ENCODE assay signal across 8 cellular contexts in the genomic region with DNA sequence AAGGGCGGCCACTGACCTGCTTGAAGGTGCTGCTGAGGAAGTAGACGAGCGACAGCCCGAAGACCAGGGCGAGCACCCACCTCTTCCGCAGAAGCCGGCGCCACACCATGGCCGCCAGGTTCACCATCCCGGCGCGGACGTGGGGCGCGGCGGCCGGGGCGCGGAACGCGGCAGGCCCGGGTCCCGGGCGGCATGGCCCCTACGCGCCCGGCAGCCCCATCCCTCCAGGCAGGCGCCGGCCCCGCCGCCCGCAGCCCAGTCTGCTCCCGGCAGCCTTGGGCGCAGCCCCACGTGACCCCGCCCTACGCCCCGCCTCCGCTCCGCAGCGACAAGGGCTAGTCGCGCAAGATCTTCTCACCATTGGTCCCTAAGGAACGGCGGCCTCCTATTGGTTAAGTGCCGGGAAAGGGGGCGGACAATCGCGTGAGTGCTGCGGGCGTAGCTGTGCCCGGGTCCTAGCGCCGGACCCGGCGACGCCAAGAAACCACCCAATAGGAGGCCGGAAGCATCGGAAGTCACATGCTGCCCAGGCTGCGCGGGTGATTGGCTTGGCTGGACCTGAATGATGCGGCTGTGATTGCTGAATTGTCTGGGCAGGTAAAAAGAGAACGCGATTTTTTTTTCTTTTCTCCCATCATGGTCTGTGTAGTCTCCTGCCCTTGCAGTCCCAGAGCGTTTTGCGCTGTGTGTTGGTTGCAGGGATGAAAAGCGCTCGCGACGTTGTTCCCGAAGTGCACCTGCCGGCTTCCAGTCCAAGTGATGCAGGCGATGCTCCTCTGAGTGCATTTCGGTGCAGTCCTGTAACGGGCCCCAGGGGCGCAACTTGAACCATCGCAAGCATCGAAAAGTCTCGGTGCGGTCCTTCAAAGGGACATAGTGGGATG. TPM values are rescaled to one million over a fixed set of nuclear protein-coding genes. Genes with fewer than 3 reads are reported as not detected.
DNase-seq lines count a peak whose midpoint lies in the region; ATAC-seq and TF ChIP-seq lines count a peak whose summit lies in the region.

A gene with protein sequence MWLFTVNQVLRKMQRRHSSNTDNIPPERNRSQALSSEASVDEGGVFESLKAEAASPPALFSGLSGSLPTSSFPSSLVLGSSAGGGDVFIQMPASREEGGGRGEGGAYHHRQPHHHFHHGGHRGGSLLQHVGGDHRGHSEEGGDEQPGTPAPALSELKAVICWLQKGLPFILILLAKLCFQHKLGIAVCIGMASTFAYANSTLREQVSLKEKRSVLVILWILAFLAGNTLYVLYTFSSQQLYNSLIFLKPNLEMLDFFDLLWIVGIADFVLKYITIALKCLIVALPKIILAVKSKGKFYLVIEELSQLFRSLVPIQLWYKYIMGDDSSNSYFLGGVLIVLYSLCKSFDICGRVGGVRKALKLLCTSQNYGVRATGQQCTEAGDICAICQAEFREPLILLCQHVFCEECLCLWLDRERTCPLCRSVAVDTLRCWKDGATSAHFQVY (plus strand): TSS at position 542 of the 884 bp plus-strand sequence. CDS start 2,183 bp downstream, outside the sequence.
A gene with protein sequence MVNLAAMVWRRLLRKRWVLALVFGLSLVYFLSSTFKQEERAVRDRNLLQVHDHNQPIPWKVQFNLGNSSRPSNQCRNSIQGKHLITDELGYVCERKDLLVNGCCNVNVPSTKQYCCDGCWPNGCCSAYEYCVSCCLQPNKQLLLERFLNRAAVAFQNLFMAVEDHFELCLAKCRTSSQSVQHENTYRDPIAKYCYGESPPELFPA (minus strand): TSS at position 296 of the 884 bp plus-strand sequence. CDS start 169 bp downstream, at position 127.

- H3K4me3 ChIP-seq in esophagus squamous epithelium = peak within 1 kb of the TSS; percentile 85 to 97 (median 88)

- peak; percentile 98 for DNase-seq in DMS79 (lab: John Stamatoyannopoulos, UW)
- peak; percentile 99 for DNase-seq in KBM-7
- DNase-seq in activated T-cell treated with anti-CD3 and anti-CD28 coated beads, Interleukin-2, amount 50 U/mL, for 48 hours = peak; percentile 98 to 99
- peak; percentile 96 for DNase-seq in esophagus squamous epithelium (lab: John Stamatoyannopoulos, UW)
- DNase-seq in myocyte (ENCODE audit: low read depth) = peak; percentile 100
- DNase-seq in stimulated activated CD8-positive, alpha-beta memory T cell treated with anti-CD3 and anti-CD28 coated beads, Interleukin-7, amount 100 ng/mL, for 48 hours (ENCODE audit: extremely low read depth in 1 of 2, low read depth in 1 of 2) = peak; percentile 98 to 99

- WGBS in esophagus squamous epithelium, 2 donors = 0 to 1% methylated on average over 33 to 39 of the region's 80 CpGs

- in situ Hi-C loops in KBM-7 (cut with MboI; ENCODE audit: low pct_unique_long_range_greater_than_20kb, low sequenced_read_pairs) = no loop called here

- peak in 3 of 4 donors; percentile 67 to 90 (median 79) for TF ChIP-seq POLR2A in esophagus squamous epithelium (IDR thresholded peaks at IDR 0.05)

- no peaks in the 10 kb centered on the region for H3K9me3 ChIP-seq in esophagus squamous epithelium

- peaks cover 4 to 21% (median 12%) of the 10 kb centered on the region in 3 donors for H3K4me1 ChIP-seq in esophagus squamous epithelium

- intact Hi-C loops in esophagus squamous epithelium (cut with DNase I) = loop anchor here (10.0 kb wide), 1 partner anchor 77 kb away; no protein-coding TSS in a partner anchor

- peak; percentile 96 for ATAC-seq in GM21717 (IDR thresholded peaks at IDR 0.05; ENCODE audit: unreplicated experiment)

- H3K36me3 ChIP-seq in esophagus squamous epithelium = peaks cover 0 to 24% (median 0%) of the 10 kb centered on the region in 3 donors

- no peaks in the 10 kb centered on the region for H3K27me3 ChIP-seq in esophagus squamous epithelium

- TF ChIP-seq CTCF in esophagus squamous epithelium (IDR thresholded peaks at IDR 0.05) = peak in 1 of 6 experiments; percentile 16

- peak within 1 kb of the TSS; percentile 78 to 92 (median 86) for H3K27ac ChIP-seq in esophagus squamous epithelium

TF ChIP-seq in PFSK-1, 5 proteins besides CTCF, POLR2A, EP300 and RAD21:
- peak; percentile 55; the same call in 1 of the 2 replicates for TF ChIP-seq POLR2AphosphoS5 (IDR thresholded peaks at IDR 0.05; ENCODE audit: low read depth, low read length)
- TF ChIP-seq TAF1 (IDR thresholded peaks at IDR 0.05; ENCODE audit: borderline replicate concordance, insufficient read depth, low read length) = no peak
- TF ChIP-seq, protein P1, sequence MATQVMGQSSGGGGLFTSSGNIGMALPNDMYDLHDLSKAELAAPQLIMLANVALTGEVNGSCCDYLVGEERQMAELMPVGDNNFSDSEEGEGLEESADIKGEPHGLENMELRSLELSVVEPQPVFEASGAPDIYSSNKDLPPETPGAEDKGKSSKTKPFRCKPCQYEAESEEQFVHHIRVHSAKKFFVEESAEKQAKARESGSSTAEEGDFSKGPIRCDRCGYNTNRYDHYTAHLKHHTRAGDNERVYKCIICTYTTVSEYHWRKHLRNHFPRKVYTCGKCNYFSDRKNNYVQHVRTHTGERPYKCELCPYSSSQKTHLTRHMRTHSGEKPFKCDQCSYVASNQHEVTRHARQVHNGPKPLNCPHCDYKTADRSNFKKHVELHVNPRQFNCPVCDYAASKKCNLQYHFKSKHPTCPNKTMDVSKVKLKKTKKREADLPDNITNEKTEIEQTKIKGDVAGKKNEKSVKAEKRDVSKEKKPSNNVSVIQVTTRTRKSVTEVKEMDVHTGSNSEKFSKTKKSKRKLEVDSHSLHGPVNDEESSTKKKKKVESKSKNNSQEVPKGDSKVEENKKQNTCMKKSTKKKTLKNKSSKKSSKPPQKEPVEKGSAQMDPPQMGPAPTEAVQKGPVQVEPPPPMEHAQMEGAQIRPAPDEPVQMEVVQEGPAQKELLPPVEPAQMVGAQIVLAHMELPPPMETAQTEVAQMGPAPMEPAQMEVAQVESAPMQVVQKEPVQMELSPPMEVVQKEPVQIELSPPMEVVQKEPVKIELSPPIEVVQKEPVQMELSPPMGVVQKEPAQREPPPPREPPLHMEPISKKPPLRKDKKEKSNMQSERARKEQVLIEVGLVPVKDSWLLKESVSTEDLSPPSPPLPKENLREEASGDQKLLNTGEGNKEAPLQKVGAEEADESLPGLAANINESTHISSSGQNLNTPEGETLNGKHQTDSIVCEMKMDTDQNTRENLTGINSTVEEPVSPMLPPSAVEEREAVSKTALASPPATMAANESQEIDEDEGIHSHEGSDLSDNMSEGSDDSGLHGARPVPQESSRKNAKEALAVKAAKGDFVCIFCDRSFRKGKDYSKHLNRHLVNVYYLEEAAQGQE (IDR thresholded peaks at IDR 0.05; ENCODE audit: insufficient read depth in 1 of 2, low read depth in 2 of 2, low read length in 2 of 2) = 0 out of 4 replicates have a peak, but pooled peaks of 1 of the 2 experiments have one; percentile 12
- no peak for TF ChIP-seq SIN3A (IDR thresholded peaks at IDR 0.05; ENCODE audit: borderline replicate concordance, insufficient read depth, low read length)
- no peak for TF ChIP-seq FOXP2 (optimal IDR thresholded peaks at IDR 0.05; ENCODE audit: borderline replicate concordance, extremely low read depth, extremely low read length, insufficient read depth)
TF ChIP-seq in PFSK-1: peak in this region for 2.

RNA-seq across cellular contexts. Expression of the first gene that starts in this region (rescaled TPM):
- polyA plus RNA-seq in PFSK-1 (2012; ENCODE audit: insufficient read length, low read depth) = 2.6 TPM
- total RNA-seq in esophagus squamous epithelium (under 1 TPM in 2 of 4 donors, not detected in 2; 0.26 to 0.38 TPM), myocyte (1.0 and 2.4 TPM in 2 replicates)
- 1.9 TPM for polyA plus RNA-seq in myocyte (2012)

RNA-seq across cellular contexts. Expression of the second gene that starts in this region (rescaled TPM):
- 23.3 TPM for polyA plus RNA-seq in PFSK-1 (2012; ENCODE audit: insufficient read length, low read depth)
- total RNA-seq in esophagus squamous epithelium = 10 to 100 TPM; 14.6 to 25.5 (median 19.1) TPM
- 19.5 and 20.2 TPM in 2 replicates for total RNA-seq in myocyte
- polyA plus RNA-seq in myocyte (2012) = 17.3 TPM

Comparison
In these comparisons a context has a peak if more than half of its experiments do, and no peak if none do; other contexts are left out.
1. Peak in every context shown above with its lines: DNase-seq, ATAC-seq, H3K4me3 ChIP-seq and H3K27ac ChIP-seq.